Comparison of ENCODE assay signal across 8 cellular contexts in the genomic region with DNA sequence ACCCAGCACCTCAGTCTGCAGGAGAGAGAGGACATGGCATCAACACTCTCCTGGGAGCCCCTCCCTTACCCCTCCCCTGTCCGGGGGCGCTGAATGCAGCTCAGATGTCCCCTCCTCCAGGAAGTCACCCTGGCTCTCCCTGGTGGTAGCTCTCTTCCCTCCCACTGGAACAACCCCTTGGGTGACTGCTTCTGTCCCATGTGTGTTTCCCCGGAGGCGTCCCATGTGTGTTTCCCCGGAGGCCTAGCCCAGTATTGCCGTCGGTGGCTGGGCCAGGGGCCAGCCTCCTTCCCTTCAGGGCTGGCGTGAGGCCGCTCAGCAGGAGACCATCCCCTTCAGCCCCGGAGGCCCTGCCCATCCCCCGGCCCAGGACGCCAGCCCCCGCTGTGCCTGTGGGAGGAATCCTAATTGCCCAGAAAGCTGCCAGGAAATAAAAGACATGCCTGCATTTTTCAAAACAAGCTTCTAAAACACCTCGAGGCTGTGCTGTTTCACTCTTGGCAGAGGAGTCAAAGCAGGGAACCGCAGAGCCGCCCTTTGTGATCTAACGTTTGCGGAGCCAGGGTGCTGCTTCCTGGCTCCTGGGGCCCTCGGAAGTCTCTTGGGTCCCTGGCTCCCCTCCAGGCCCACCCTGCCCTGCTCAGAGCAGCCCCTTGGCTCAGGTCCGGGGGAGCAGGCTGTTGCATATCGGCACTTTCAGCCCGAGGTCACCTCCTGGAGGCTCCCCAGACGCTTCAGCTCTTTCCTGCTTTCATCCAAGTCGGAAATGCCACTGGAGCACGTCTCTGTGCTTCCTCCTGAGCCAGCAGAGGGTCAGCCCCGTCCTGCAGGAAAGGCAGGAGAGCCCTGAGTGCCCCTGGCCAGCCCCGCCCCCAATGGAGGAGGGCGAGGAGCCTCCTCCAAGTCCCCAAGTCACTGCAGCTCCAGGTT. TPM values are rescaled to one million over a fixed set of nuclear protein-coding genes. Genes with fewer than 3 reads are reported as not detected.
DNase-seq lines count a peak whose midpoint lies in the region; ATAC-seq, FAIRE-seq and TF ChIP-seq lines count a peak whose summit lies in the region.

No MANE protein-coding gene starts in this region.

- DNase-seq in Calu3 (peak; percentile 30), NT2/D1 (ENCODE audit: low read depth, low spot score) (peak; percentile 65), astrocyte (ENCODE audit: low read depth) (peak; percentile 80), left ventricle myocardium superior (peak; percentile 61), prostate gland (ENCODE audit: low spot score) (peak; percentile 69), NCI-H1105 treated with DMSO at 0.1 percent for 48 hours (lab: John Stamatoyannopoulos, UW) (no peak), SKM-1 (lab: John Stamatoyannopoulos, UW; ENCODE audit: unreplicated experiment) (no peak)

- peaks cover 9% of the 10 kb centered on the region for H3K4me1 Mint-ChIP-seq in Calu3 (ENCODE audit: low read depth, unreplicated experiment)
- H3K4me1 Mint-ChIP-seq in astrocyte (ENCODE audit: low read depth, unreplicated experiment) = peaks cover 1% of the 10 kb centered on the region

- no peak overlapping the region for H3K27ac ChIP-seq in astrocyte (ENCODE audit: low read depth, low read length)
- H3K27ac ChIP-seq in prostate gland = peak overlapping the region; percentile 78 to 79

- H3K9me3 Mint-ChIP-seq in Calu3 (ENCODE audit: low read depth, unreplicated experiment) (peaks cover 4% of the 10 kb centered on the region), astrocyte (ENCODE audit: unreplicated experiment) (peaks cover 13% of the 10 kb centered on the region)

- H3K36me3 ChIP-seq in NT2/D1 (ENCODE audit: insufficient read depth, insufficient read length, low read length) = no peaks in the 10 kb centered on the region
- no peaks in the 10 kb centered on the region for H3K36me3 ChIP-seq in astrocyte (ENCODE audit: insufficient read depth, low read length)
- H3K36me3 ChIP-seq in prostate gland = no peaks in the 10 kb centered on the region

- intact Hi-C loops in Calu3 (cut with micrococcal nuclease; ENCODE audit: unreplicated experiment) = no loop called here
- intact Hi-C loops in left ventricle myocardium superior (cut with micrococcal nuclease) = no loop called here
- intact Hi-C loops in prostate gland (cut with DNase I) = no loop called here

- peaks cover 34% of the 10 kb centered on the region for H3K4me1 ChIP-seq in NT2/D1 (ENCODE audit: insufficient read depth, insufficient read length)
- H3K4me1 ChIP-seq in astrocyte (ENCODE audit: insufficient read depth, low read length) = peaks cover 17% of the 10 kb centered on the region
- peaks cover 27% of the 10 kb centered on the region for H3K4me1 ChIP-seq in prostate gland (replicated peaks)

- CTCF ChIA-PET in Calu3 (lab: Charles Lee) = no interaction called here

- H3K4me3 ChIP-seq in NT2/D1 (ENCODE audit: insufficient read length, low read depth) (peak overlapping the region; percentile 19), astrocyte (ENCODE audit: insufficient read depth, low read depth, low read length) (peak overlapping the region; percentile 43), prostate gland (peak overlapping the region; percentile 1 to 19)

- peaks cover 54% of the 10 kb centered on the region for H3K27me3 Mint-ChIP-seq in Calu3 (ENCODE audit: unreplicated experiment)
- H3K27me3 Mint-ChIP-seq in astrocyte (ENCODE audit: low read depth, unreplicated experiment) = peaks cover 21% of the 10 kb centered on the region

- peaks cover 3% of the 10 kb centered on the region for H3K79me2 ChIP-seq in astrocyte (ENCODE audit: insufficient read depth, low read length)

- WGBS in prostate gland = 5% methylated on average over 26 of the region's 28 CpGs

- peaks cover 38% of the 10 kb centered on the region for H3K27me3 ChIP-seq in NT2/D1 (ENCODE audit: insufficient read depth, insufficient read length)
- no peaks in the 10 kb centered on the region for H3K27me3 ChIP-seq in astrocyte (ENCODE audit: insufficient read depth, low read length)
- no peaks in the 10 kb centered on the region for H3K27me3 ChIP-seq in prostate gland (replicated peaks; ENCODE audit: insufficient read depth)

- H4K20me1 ChIP-seq in astrocyte (ENCODE audit: insufficient read depth, low read length) = no peaks in the 10 kb centered on the region

- no TSS peak for BruUV-seq in Calu3 (replicated peaks; lab: Mats Ljungman, UMichigan)

- peak overlapping the region; percentile 54 for H3K4me3 Mint-ChIP-seq in Calu3 (ENCODE audit: low read depth, unreplicated experiment)
- no peak overlapping the region for H3K4me3 Mint-ChIP-seq in astrocyte (ENCODE audit: unreplicated experiment)

- peak; percentile 26 for FAIRE-seq in astrocyte (lab: Jason Lieb, UNC)

- H3K4me2 ChIP-seq in astrocyte (ENCODE audit: low read length) = peak overlapping the region; percentile 86

- H3K9ac ChIP-seq in NT2/D1 (ENCODE audit: insufficient read length, low read depth) (peak overlapping the region; percentile 84), astrocyte (ENCODE audit: low read length) (peak overlapping the region; percentile 51)

- peaks cover 10% of the 10 kb centered on the region for H3K36me3 Mint-ChIP-seq in Calu3 (ENCODE audit: insufficient read depth, unreplicated experiment)
- no peaks in the 10 kb centered on the region for H3K36me3 Mint-ChIP-seq in astrocyte (ENCODE audit: low read depth, unreplicated experiment)

- peak overlapping the region; percentile 74 for H2AFZ ChIP-seq in astrocyte (ENCODE audit: low read depth, low read length)

- TF ChIP-seq POLR2A in prostate gland (IDR thresholded peaks at IDR 0.05) = no peak

- H3K9me3 ChIP-seq in NT2/D1 (ENCODE audit: insufficient read depth, low read length) (peaks cover 17% of the 10 kb centered on the region), astrocyte (ENCODE audit: insufficient read depth, low read depth, low read length) (no peaks in the 10 kb centered on the region), prostate gland (no peaks in the 10 kb centered on the region)

- no peak overlapping the region for H3K27ac Mint-ChIP-seq in Calu3 (ENCODE audit: unreplicated experiment)
- H3K27ac Mint-ChIP-seq in astrocyte (ENCODE audit: unreplicated experiment) = no peak overlapping the region

- ATAC-seq in left ventricle myocardium superior = peak; percentile 59
- ATAC-seq in HG03565 (IDR thresholded peaks at IDR 0.05; ENCODE audit: unreplicated experiment) = no peak

- TF ChIP-seq CTCF in Calu3 (IDR thresholded peaks at IDR 0.05; ENCODE audit: unreplicated experiment) = no peak
- no peak for TF ChIP-seq CTCF in astrocyte (IDR thresholded peaks at IDR 0.05; ENCODE audit: insufficient read depth, low read depth, low read length)
- TF ChIP-seq CTCF in prostate gland (IDR thresholded peaks at IDR 0.05) = peak in 2 of 4 experiments; percentile 5 to 16

RNA-seq across cellular contexts. Expression of gene SNED1, which starts 11.4 kb away (rescaled TPM):
- total RNA-seq in Calu3 (2022) (0.76 and 0.86 TPM in 2 replicates), astrocyte (0.23 and 0.48 TPM in 2 replicates), left ventricle myocardium superior (7.4 TPM), prostate gland (100 to 1,000 TPM in 1 of 2 donors, 10 to 100 TPM in 1; 32.0 to 115 TPM)

Comparison
In these comparisons a context has a peak if more than half of its experiments do, and no peak if none do; other contexts are left out.
1. DNase-seq: peak in Calu3 (single experiment), NT2/D1 (single experiment), astrocyte (single experiment), left ventricle myocardium superior (single experiment) and prostate gland (single experiment); none in NCI-H1105 treated with DMSO at 0.1 percent for 48 hours (single experiment) and SKM-1 (single experiment).
2. Peak in every context shown above with its lines, with median percentiles within 50 percentile points of each other: H3K4me3 ChIP-seq.